In genomic region chr1:43994794-43995790, GRCh38 we compare ENCODE assay signal across 8 cellular contexts. TPM values are rescaled to one million over a fixed set of nuclear protein-coding genes. Genes with fewer than 3 reads are reported as not detected.
DNase-seq lines count a peak whose midpoint lies in the region; ATAC-seq, FAIRE-seq and TF ChIP-seq lines count a peak whose summit lies in the region.

No MANE protein-coding gene starts in this region.

- H3K4me3 ChIP-seq in vagina, result no peak overlapping the region

- ATAC-seq in GM21786 (IDR thresholded peaks at IDR 0.05; ENCODE audit: unreplicated experiment), result no peak

- no peak for TF ChIP-seq CTCF in vagina (IDR thresholded peaks at IDR 0.05)

- DNase-seq in DMS153 treated with DMSO at 0.1 percent for 48 hours (lab: John Stamatoyannopoulos, UW; ENCODE audit: unreplicated experiment), result peak; percentile 15
- DNase-seq in HEK293T (ENCODE audit: extremely low spot score), result peak; percentile 59
- peak; percentile 74 for DNase-seq in SK-N-DZ (ENCODE audit: low spot score)
- DNase-seq in iPS-NIHi7 (ENCODE audit: extremely low spot score), result peak; percentile 71
- no peak for DNase-seq in amniotic stem cell (lab: John Stamatoyannopoulos, UW)
- DNase-seq in vagina (ENCODE audit: extremely low spot score in 2 of 2), result no peak
- DNase-seq in GM12892 (ENCODE audit: insufficient read length), result no peak

- FAIRE-seq in GM12892 (lab: Jason Lieb, UNC), result no peak

- H3K9me3 ChIP-seq in vagina, result no peaks in the 10 kb centered on the region

- no peak overlapping the region for H3K27ac ChIP-seq in vagina

- peaks cover 18% of the 10 kb centered on the region for H3K4me1 ChIP-seq in vagina

- peaks cover 0 to 9% of the 10 kb centered on the region in 2 donors for H3K36me3 ChIP-seq in vagina

- CTCF ChIA-PET in HEK293T (lab: Yijun Ruan, JAX), result interaction anchor here (1.2 to 1.4 kb wide), 2 partner anchors 19 to 53 kb away, joined by 5 to 6 read pairs; no protein-coding TSS in a partner anchor

- H3K27me3 ChIP-seq in vagina, result no peaks in the 10 kb centered on the region

- POLR2A ChIA-PET in HEK293T (lab: Yijun Ruan, JAX), result interaction anchor here (1.1 kb wide), 1 partner anchor 19 kb away, joined by 3 read pairs; no protein-coding TSS in a partner anchor

- TF ChIP-seq POLR2A in vagina (IDR thresholded peaks at IDR 0.05) (no peak), GM12892 (IDR thresholded peaks at IDR 0.05; ENCODE audit: low read depth, low read length) (no peak)

- intact Hi-C loops in vagina (cut with DNase I), result no loop called here

TF ChIP-seq in HEK293T, 16 proteins besides CTCF, POLR2A, EP300 and RAD21:
- TF ChIP-seq ARNT (IDR thresholded peaks at IDR 0.05) (no peak), CTBP1 (IDR thresholded peaks at IDR 0.05; ENCODE audit: borderline replicate concordance) (no peak), TARDBP (IDR thresholded peaks at IDR 0.05) (no peak)
TF ChIP-seq in HEK293T: peak in this region for 0.

RNA-seq across cellular contexts. Expression of gene CCDC24, which starts 3.7 kb away (rescaled TPM):
- 5.1 and 7.1 TPM in 2 replicates for polyA plus RNA-seq in SK-N-DZ (2014; cell fraction: cytosol; rRNA removed)
- 11.6 and 14.3 TPM in 2 replicates for polyA plus RNA-seq in SK-N-DZ (2014; cell fraction: nucleus; rRNA removed)
- 14.5 TPM for total RNA-seq in vagina
- 1.7 TPM for polyA plus RNA-seq in GM12892 (2012; ENCODE audit: missing spikeins)

RNA-seq across cellular contexts. Expression of gene B4GALT2, which starts 16.1 kb away (rescaled TPM):
- polyA plus RNA-seq in SK-N-DZ (2014; cell fraction: cytosol; rRNA removed), result 87.4 and 102 TPM in 2 replicates
- 61.8 and 91.4 TPM in 2 replicates for polyA plus RNA-seq in SK-N-DZ (2014; cell fraction: nucleus; rRNA removed)
- 31.4 TPM for total RNA-seq in vagina
- 19.9 TPM for polyA plus RNA-seq in GM12892 (2012; ENCODE audit: missing spikeins)

RNA-seq across cellular contexts. Expression of gene ATP6V0B, which starts 20.3 kb away (rescaled TPM):
- polyA plus RNA-seq in SK-N-DZ (2014; cell fraction: cytosol; rRNA removed), result 240 and 241 TPM in 2 replicates
- polyA plus RNA-seq in SK-N-DZ (2014; cell fraction: nucleus; rRNA removed), result 211 and 230 TPM in 2 replicates
- 71.5 TPM for total RNA-seq in vagina
- 78.4 TPM for polyA plus RNA-seq in GM12892 (2012; ENCODE audit: missing spikeins)

RNA-seq across cellular contexts. Expression of gene DPH2, which starts 25.3 kb away (rescaled TPM):
- polyA plus RNA-seq in SK-N-DZ (2014; cell fraction: cytosol; rRNA removed), result 44.2 and 50.7 TPM in 2 replicates
- 90.6 and 137 TPM in 2 replicates for polyA plus RNA-seq in SK-N-DZ (2014; cell fraction: nucleus; rRNA removed)
- 15.2 TPM for total RNA-seq in vagina
- polyA plus RNA-seq in GM12892 (2012; ENCODE audit: missing spikeins), result 23.4 TPM

RNA-seq across cellular contexts. Expression of gene SLC6A9, which starts 36.2 kb away (rescaled TPM):
- 1.4 and 2.4 TPM in 2 replicates for polyA plus RNA-seq in SK-N-DZ (2014; cell fraction: cytosol; rRNA removed)
- 4.3 and 5.4 TPM in 2 replicates for polyA plus RNA-seq in SK-N-DZ (2014; cell fraction: nucleus; rRNA removed)
- total RNA-seq in vagina, result 24.3 TPM
- polyA plus RNA-seq in GM12892 (2012; ENCODE audit: missing spikeins), result 0.47 TPM

Comparison
In these comparisons a context has a peak if more than half of its experiments do, and no peak if none do; other contexts are left out.
1. DNase-seq: peak in DMS153 treated with DMSO at 0.1 percent for 48 hours (single experiment), HEK293T (single experiment), SK-N-DZ (single experiment) and iPS-NIHi7 (single experiment); none in amniotic stem cell (single experiment), vagina (0 of 2) and GM12892 (single experiment).